8 cellular contexts compared by ENCODE assay signal in genomic region chr2:186256540-186256939, GRCh38.
DNase-seq lines count a peak whose midpoint lies in the region; ATAC-seq, FAIRE-seq and TF ChIP-seq lines count a peak whose summit lies in the region.

No MANE protein-coding gene starts in this region.

- peak; percentile 61 for TF ChIP-seq CTCF in fibroblast of pulmonary artery (IDR thresholded peaks at IDR 0.05; ENCODE audit: low read length, missing control alignments)
- no peak for TF ChIP-seq CTCF in coronary artery (IDR thresholded peaks at IDR 0.05)

- FAIRE-seq in RCC 7860 (lab: Jason Lieb, UNC), result peak; percentile 57

- intact Hi-C loops in sciatic nerve (cut with DNase I), result no loop called here

- in situ Hi-C loops in KBM-7 (cut with MboI; ENCODE audit: low pct_unique_long_range_greater_than_20kb, low sequenced_read_pairs), result no loop called here

- DNase-seq in AG08396 (ENCODE audit: low spot score) (peak; percentile 7), KBM-7 (peak; percentile 52), RCC 7860 (ENCODE audit: low spot score) (peak; percentile 41), fibroblast of pulmonary artery (ENCODE audit: low read depth) (peak; percentile 66), sciatic nerve (ENCODE audit: low spot score) (no peak), coronary artery (ENCODE audit: low spot score) (no peak)
- DNase-seq in activated CD4-positive, alpha-beta T cell treated with anti-CD3 and anti-CD28 coated beads, Interleukin-2, amount 50 U/mL, for 4 hours, result no peak

- H3K27ac ChIP-seq in coronary artery, result no peak overlapping the region

- ATAC-seq in GM18870 (IDR thresholded peaks at IDR 0.05; ENCODE audit: unreplicated experiment), result peak; percentile 82
- ATAC-seq in sciatic nerve, result peak; percentile 32

- no peak overlapping the region for H3K4me3 ChIP-seq in fibroblast of pulmonary artery (replicated peaks; ENCODE audit: low read depth, low read length)
- no peak overlapping the region for H3K4me3 ChIP-seq in coronary artery

Comparison
In these comparisons a context has a peak if more than half of its experiments do, and no peak if none do; other contexts are left out.
1. DNase-seq: peak in AG08396 (single experiment), KBM-7 (single experiment), RCC 7860 (single experiment) and fibroblast of pulmonary artery (single experiment); none in sciatic nerve (single experiment), coronary artery (single experiment) and activated CD4-positive, alpha-beta T cell treated with anti-CD3 and anti-CD28 coated beads, Interleukin-2, amount 50 U/mL, for 4 hours (0 of 2).